Comparison of ENCODE assay signal across 8 cellular contexts in genomic region chr5:100623719-100624118, GRCh38.
DNase-seq lines count a peak whose midpoint lies in the region; ATAC-seq and TF ChIP-seq lines count a peak whose summit lies in the region.

No MANE protein-coding gene starts in this region.

- H3K36me3 Mint-ChIP-seq in CD4-positive, CD25-positive, alpha-beta regulatory T cell = no peaks in the 10 kb centered on the region
- H3K36me3 Mint-ChIP-seq in type B pancreatic cell = no peaks in the 10 kb centered on the region

- TF ChIP-seq CTCF in PC-9 (conservative IDR thresholded peaks at IDR 0.05) = peak; percentile 51
- peak; percentile 30 to 70 for TF ChIP-seq CTCF in fibroblast of lung (conservative IDR thresholded peaks at IDR 0.05 in 1 of 2, IDR thresholded peaks at IDR 0.05 in 1 of 2; ENCODE audit: low read depth in 1 of 2, low read length in 2 of 2)
- peak; percentile 67 for TF ChIP-seq CTCF in type B pancreatic cell (conservative IDR thresholded peaks at IDR 0.05)

- H3K27ac ChIP-seq in CD4-positive, CD25-positive, alpha-beta regulatory T cell (ENCODE audit: insufficient read depth, low read length, poor library complexity, severe bottlenecking) = no peak overlapping the region
- H3K27ac ChIP-seq in PC-9 (no peak overlapping the region), fibroblast of lung (ENCODE audit: insufficient read depth, low read length) (no peak overlapping the region)

- DNase-seq in CD4-positive, CD25-positive, alpha-beta regulatory T cell = peak in 2 of 3 donors; percentile 34 to 49
- no peak for DNase-seq in PC-9
- DNase-seq in fibroblast of lung (ENCODE audit: low read depth in 2 of 2) = peak; percentile 39 to 66
- no peak for DNase-seq in type B pancreatic cell (ENCODE audit: extremely low spot score, unreplicated experiment)
- no peak for DNase-seq in stimulated activated CD4-positive, alpha-beta T cell treated with anti-CD3 and anti-CD28 coated beads, Interleukin-1b, Interleukin-23, amount 100 ng/mL, for 48 hours
- no peak for DNase-seq in stimulated activated CD4-positive, alpha-beta T cell treated with anti-CD3 and anti-CD28 coated beads, Interleukin-15, amount 100 ng/mL, for 24 hours

- H3K4me1 ChIP-seq in CD4-positive, CD25-positive, alpha-beta regulatory T cell (ENCODE audit: control insufficient read depth, insufficient read depth, low read length, poor library complexity, severe bottlenecking) = no peaks in the 10 kb centered on the region
- H3K4me1 ChIP-seq in PC-9 (replicated peaks; ENCODE audit: insufficient read depth) = no peaks in the 10 kb centered on the region
- no peaks in the 10 kb centered on the region for H3K4me1 ChIP-seq in fibroblast of lung (ENCODE audit: control insufficient read depth, extremely low read depth, insufficient read depth, low read length)

- H3K27me3 Mint-ChIP-seq in CD4-positive, CD25-positive, alpha-beta regulatory T cell = no peaks in the 10 kb centered on the region
- H3K27me3 Mint-ChIP-seq in type B pancreatic cell = no peaks in the 10 kb centered on the region

- no TSS peak for BruUV-seq in PC-9 (replicated peaks; lab: Mats Ljungman, UMichigan)

- peaks cover 1% of the 10 kb centered on the region for H3K27me3 ChIP-seq in CD4-positive, CD25-positive, alpha-beta regulatory T cell (ENCODE audit: control insufficient read depth, insufficient read depth, low read length)
- no peaks in the 10 kb centered on the region for H3K27me3 ChIP-seq in PC-9 (ENCODE audit: insufficient read depth, low read depth)
- H3K27me3 ChIP-seq in fibroblast of lung (ENCODE audit: control insufficient read depth, insufficient read depth, low read length) = no peaks in the 10 kb centered on the region

- H3K9me3 ChIP-seq in CD4-positive, CD25-positive, alpha-beta regulatory T cell (ENCODE audit: control insufficient read depth in 2 of 2, low read length in 2 of 2) = no peaks in the 10 kb centered on the region
- H3K9me3 ChIP-seq in PC-9 (ENCODE audit: insufficient read depth, low read depth) = no peaks in the 10 kb centered on the region
- H3K9me3 ChIP-seq in fibroblast of lung (ENCODE audit: control insufficient read depth, insufficient read depth, low read depth, low read length) = no peaks in the 10 kb centered on the region

- H2AFZ ChIP-seq in PC-9 (no peak overlapping the region), fibroblast of lung (ENCODE audit: low read length) (no peak overlapping the region)

- no peaks in the 10 kb centered on the region for H3F3A ChIP-seq in PC-9 (ENCODE audit: insufficient read depth, low read depth)

- H3K79me2 ChIP-seq in PC-9 (ENCODE audit: low read depth) = no peaks in the 10 kb centered on the region
- H3K79me2 ChIP-seq in fibroblast of lung (ENCODE audit: control insufficient read depth, insufficient read depth, low read length) = no peaks in the 10 kb centered on the region

- H4K20me1 ChIP-seq in PC-9 (ENCODE audit: insufficient read depth) (no peaks in the 10 kb centered on the region), fibroblast of lung (ENCODE audit: control insufficient read depth, extremely low read depth, insufficient read depth, low read length) (no peaks in the 10 kb centered on the region)

- H3K4me2 ChIP-seq in PC-9 (no peak overlapping the region), fibroblast of lung (ENCODE audit: extremely low read depth, insufficient read depth, low read length) (no peak overlapping the region)

- no peak overlapping the region for H3K9ac ChIP-seq in fibroblast of lung (ENCODE audit: insufficient read depth, low read length)

- H3K9me3 Mint-ChIP-seq in CD4-positive, CD25-positive, alpha-beta regulatory T cell = peaks cover 0 to 4% (median 0%) of the 10 kb centered on the region in 7 donors
- no peaks in the 10 kb centered on the region for H3K9me3 Mint-ChIP-seq in type B pancreatic cell

- intact Hi-C loops in PC-9 (cut with micrococcal nuclease; ENCODE audit: unreplicated experiment) = loop anchor here (2.0 to 10.0 kb wide), 4 partner anchors 193 to 765 kb away; partner anchors contain the start of gene ST8SIA4

- POLR2A ChIA-PET in PC-9 (lab: Charles Lee; ENCODE audit: unreplicated experiment) = interaction anchor here (0.6 kb wide), 2 partner anchors 218 to 387 kb away, joined by 4 to 9 read pairs; no protein-coding TSS in a partner anchor

- CTCF ChIA-PET in PC-9 (lab: Charles Lee) = no interaction called here

- no peak overlapping the region for H3K4me3 ChIP-seq in CD4-positive, CD25-positive, alpha-beta regulatory T cell (ENCODE audit: low read depth, low read length)
- H3K4me3 ChIP-seq in PC-9 (no peak overlapping the region), fibroblast of lung (replicated peaks in 1 of 4; ENCODE audit: control extremely low read depth in 1 of 4, insufficient read depth in 1 of 4, low read depth in 3 of 4, low read length in 4 of 4) (no peak overlapping the region)

- H3K4me1 Mint-ChIP-seq in CD4-positive, CD25-positive, alpha-beta regulatory T cell = peaks cover 0 to 6% (median 3%) of the 10 kb centered on the region in 4 donors
- H3K4me1 Mint-ChIP-seq in type B pancreatic cell (ENCODE audit: unreplicated experiment) = no peaks in the 10 kb centered on the region

- no peak overlapping the region for H3K4me3 Mint-ChIP-seq in CD4-positive, CD25-positive, alpha-beta regulatory T cell
- no peak overlapping the region for H3K4me3 Mint-ChIP-seq in type B pancreatic cell

- peak; percentile 64 to 72 for ATAC-seq in CD4-positive, CD25-positive, alpha-beta regulatory T cell (ENCODE audit: low read depth in 2 of 2)
- ATAC-seq in GM18870 (IDR thresholded peaks at IDR 0.05; ENCODE audit: unreplicated experiment) (peak; percentile 85), HG03103 (IDR thresholded peaks at IDR 0.05; ENCODE audit: low read depth, unreplicated experiment) (peak; percentile 90)

- no peaks in the 10 kb centered on the region for H3K36me3 ChIP-seq in CD4-positive, CD25-positive, alpha-beta regulatory T cell (ENCODE audit: control insufficient read depth, insufficient read depth, low read length)
- H3K36me3 ChIP-seq in PC-9 (ENCODE audit: low read depth) (no peaks in the 10 kb centered on the region), fibroblast of lung (ENCODE audit: control insufficient read depth, insufficient read depth, low read length) (no peaks in the 10 kb centered on the region)

- H3K9me2 ChIP-seq in PC-9 (ENCODE audit: insufficient read depth) = no peaks in the 10 kb centered on the region; the same call in 1 of the 2 replicates

- H3K27ac Mint-ChIP-seq in CD4-positive, CD25-positive, alpha-beta regulatory T cell = no peak overlapping the region
- H3K27ac Mint-ChIP-seq in type B pancreatic cell = no peak overlapping the region

Comparison
In these comparisons a context has a peak if more than half of its experiments do, and no peak if none do; other contexts are left out.
1. DNase-seq: peak in CD4-positive, CD25-positive, alpha-beta regulatory T cell (2 of 3) and fibroblast of lung (2 of 2); none in PC-9 (0 of 2), type B pancreatic cell (single experiment), stimulated activated CD4-positive, alpha-beta T cell treated with anti-CD3 and anti-CD28 coated beads, Interleukin-1b, Interleukin-23, amount 100 ng/mL, for 48 hours (single experiment) and stimulated activated CD4-positive, alpha-beta T cell treated with anti-CD3 and anti-CD28 coated beads, Interleukin-15, amount 100 ng/mL, for 24 hours (single experiment).
2. Peak in every context shown above with its lines, with median percentiles within 50 percentile points of each other: ATAC-seq and CTCF ChIP-seq.